ENCODE assay signal across 7 cellular contexts in genomic region chr20:3777726-3778629, GRCh38. TPM values are rescaled to one million over a fixed set of nuclear protein-coding genes. Genes with fewer than 3 reads are reported as not detected.
A peak's percentile ranks its signal among the peaks of the same experiment; 100 is the strongest.
DNase-seq lines count a peak whose midpoint lies in the region; ATAC-seq, FAIRE-seq and TF ChIP-seq lines count a peak whose summit lies in the region.

No MANE protein-coding gene starts in this region.

- H3K9ac ChIP-seq in OCI-LY1 (ENCODE audit: low read length) (peak overlapping the region; percentile 46; the same call in 1 of the 2 replicates), astrocyte (ENCODE audit: low read length) (peak overlapping the region; percentile 34)

- H3K27me3 Mint-ChIP-seq in astrocyte (ENCODE audit: low read depth, unreplicated experiment) = peaks cover 22% of the 10 kb centered on the region

- H3K36me3 ChIP-seq in OCI-LY1 (ENCODE audit: insufficient read depth, low read length) (no peaks in the 10 kb centered on the region), astrocyte (ENCODE audit: insufficient read depth, low read length) (no peaks in the 10 kb centered on the region), iPS DF 6.9 (ENCODE audit: control insufficient read depth, insufficient read depth, low read length) (no peaks in the 10 kb centered on the region)

- no peaks in the 10 kb centered on the region for H4K20me1 ChIP-seq in OCI-LY1 (ENCODE audit: insufficient read depth, low read length)
- peaks cover 16% of the 10 kb centered on the region for H4K20me1 ChIP-seq in astrocyte (ENCODE audit: insufficient read depth, low read length)

- ATAC-seq in GM18511 (IDR thresholded peaks at IDR 0.05; ENCODE audit: unreplicated experiment) = peak; percentile 48
- ATAC-seq in HG03196 (IDR thresholded peaks at IDR 0.05; ENCODE audit: unreplicated experiment) = no peak

- no peaks in the 10 kb centered on the region for H3F3A ChIP-seq in OCI-LY1 (ENCODE audit: insufficient read depth, low read length)

- H3K4me1 ChIP-seq in OCI-LY1 (ENCODE audit: insufficient read depth, low read length, severe bottlenecking) (peaks cover 28% of the 10 kb centered on the region), astrocyte (ENCODE audit: insufficient read depth, low read length) (no peaks in the 10 kb centered on the region), iPS DF 6.9 (ENCODE audit: control insufficient read depth, insufficient read depth, low read length) (peaks cover 3% of the 10 kb centered on the region; the same call in 1 of the 2 replicates)

- H3K9me3 ChIP-seq in OCI-LY1 (ENCODE audit: low read length) (no peaks in the 10 kb centered on the region), astrocyte (ENCODE audit: insufficient read depth, low read depth, low read length) (no peaks in the 10 kb centered on the region), iPS DF 6.9 (ENCODE audit: control insufficient read depth, insufficient read depth, low read length) (no peaks in the 10 kb centered on the region)

- H3K27ac ChIP-seq in OCI-LY1 (ENCODE audit: low read depth, low read length, poor library complexity, severe bottlenecking) = no peak overlapping the region
- no peak overlapping the region for H3K27ac ChIP-seq in astrocyte (ENCODE audit: low read depth, low read length)
- H3K27ac ChIP-seq in iPS DF 6.9 (ENCODE audit: low read length) = no peak overlapping the region

- peaks cover 9% of the 10 kb centered on the region for H3K4me1 Mint-ChIP-seq in astrocyte (ENCODE audit: low read depth, unreplicated experiment)

- no peak overlapping the region for H3K27ac Mint-ChIP-seq in astrocyte (ENCODE audit: unreplicated experiment)

- FAIRE-seq in astrocyte (lab: Jason Lieb, UNC) = no peak

- no peak for DNase-seq in astrocyte (ENCODE audit: low read depth)
- no peak for DNase-seq in iPS DF 6.9 (ENCODE audit: low read depth, low spot score)
- no peak for DNase-seq in skeletal muscle cell (ENCODE audit: low read depth)
- no peak for DNase-seq in NK-92 treated with Interleukin-12 subunit alpha and Interleukin-12 subunit beta, amount 100 ng/mL, for 24 hours (lab: John Stamatoyannopoulos, UW)

- no peaks in the 10 kb centered on the region for H3K9me2 ChIP-seq in OCI-LY1 (ENCODE audit: low read depth, low read length)

- H3K4me2 ChIP-seq in OCI-LY1 (ENCODE audit: low read length) (peak overlapping the region; percentile 96), astrocyte (ENCODE audit: low read length) (peak overlapping the region; percentile 84)

- peak overlapping the region; percentile 57 for H3K4me3 ChIP-seq in OCI-LY1 (ENCODE audit: low read depth, low read length, poor library complexity, severe bottlenecking)
- peak overlapping the region; percentile 43 for H3K4me3 ChIP-seq in astrocyte (ENCODE audit: insufficient read depth, low read depth, low read length)
- peak overlapping the region; percentile 63; the same call in 1 of the 2 replicates for H3K4me3 ChIP-seq in iPS DF 6.9 (ENCODE audit: low read length)
- H3K4me3 ChIP-seq in skeletal muscle cell (ENCODE audit: low read depth, low read length) = peak overlapping the region; percentile 51

- no peak overlapping the region for H3K4me3 Mint-ChIP-seq in astrocyte (ENCODE audit: unreplicated experiment)

- H3K27me3 ChIP-seq in OCI-LY1 (ENCODE audit: insufficient read depth, low read length) (peaks cover 7% of the 10 kb centered on the region), astrocyte (ENCODE audit: insufficient read depth, low read length) (peaks cover 5% of the 10 kb centered on the region), iPS DF 6.9 (ENCODE audit: control insufficient read depth, insufficient read depth, low read length) (no peaks in the 10 kb centered on the region; the same call in 1 of the 2 replicates)

- H3K9me3 Mint-ChIP-seq in astrocyte (ENCODE audit: unreplicated experiment) = no peaks in the 10 kb centered on the region

- H3K36me3 Mint-ChIP-seq in astrocyte (ENCODE audit: low read depth, unreplicated experiment) = no peaks in the 10 kb centered on the region

- H3K79me2 ChIP-seq in OCI-LY1 (ENCODE audit: insufficient read depth, low read length) = no peaks in the 10 kb centered on the region
- H3K79me2 ChIP-seq in astrocyte (ENCODE audit: insufficient read depth, low read length) = peaks cover 3% of the 10 kb centered on the region

- no CpG with 5 or more reads among the region's 70 CpGs for WGBS in iPS DF 6.9 (ENCODE audit: insufficient coverage, insufficient read length)

- TF ChIP-seq CTCF in OCI-LY1 (IDR thresholded peaks at IDR 0.05; ENCODE audit: low read length) (no peak), astrocyte (IDR thresholded peaks at IDR 0.05; ENCODE audit: insufficient read depth, low read depth, low read length) (no peak)

- H2AFZ ChIP-seq in OCI-LY1 (ENCODE audit: low read length) (no peak overlapping the region), astrocyte (ENCODE audit: low read depth, low read length) (peak overlapping the region; percentile 84)

RNA-seq across cellular contexts. Expression of gene SPEF1, which starts 3.3 kb away (rescaled TPM):
- 0.45 and 1.2 TPM in 2 replicates for total RNA-seq in astrocyte

RNA-seq across cellular contexts. Expression of gene CENPB, which starts 8.6 kb away (rescaled TPM):
- 37.0 and 39.1 TPM in 2 replicates for total RNA-seq in astrocyte

RNA-seq across cellular contexts. Expression of gene ADISSP, which starts 10.4 kb away (rescaled TPM):
- 35.7 and 43.2 TPM in 2 replicates for total RNA-seq in astrocyte

RNA-seq across cellular contexts. Expression of gene CDC25B, which starts 18.1 kb away (rescaled TPM):
- total RNA-seq in astrocyte = 8.5 and 8.8 TPM in 2 replicates

RNA-seq across cellular contexts. Expression of gene AP5S1, which starts 42.4 kb away (rescaled TPM):
- total RNA-seq in astrocyte = 12.6 TPM in 2 replicates
